8 cellular contexts compared by ENCODE assay signal in genomic region chr17:78865682-78866390, GRCh38. TPM values are rescaled to one million over a fixed set of nuclear protein-coding genes. Genes with fewer than 3 reads are reported as not detected.
DNase-seq lines count a peak whose midpoint lies in the region; ATAC-seq and TF ChIP-seq lines count a peak whose summit lies in the region.

No MANE protein-coding gene starts in this region.

- CTCF ChIA-PET in Panc1 (lab: Charles Lee), result interaction anchor here (0.5 to 2.3 kb wide), 15 partner anchors 12 to 1199 kb away, joined by 3 to 33 read pairs (median 3); no protein-coding TSS in a partner anchor

- H3K4me3 Mint-ChIP-seq in CD4-positive, CD25-positive, alpha-beta regulatory T cell, result no peak overlapping the region

- peaks cover 15% of the 10 kb centered on the region for H3K27me3 Mint-ChIP-seq in CD4-positive, CD25-positive, alpha-beta regulatory T cell

- intact Hi-C loops in Panc1 (cut with micrococcal nuclease; ENCODE audit: unreplicated experiment), result loop anchor here (2.0 kb wide), 1 partner anchor 105 kb away; no protein-coding TSS in a partner anchor

- DNase-seq in CD4-positive, CD25-positive, alpha-beta regulatory T cell, result peak; percentile 46 to 58 (median 55)
- DNase-seq in HUDEP-2 (lab: John Stamatoyannopoulos, UW; ENCODE audit: unreplicated experiment in 76 of 76) (peak in 58 of 76 experiments; percentile 3 to 71 (median 34)), Panc1 (ENCODE audit: low read depth, low spot score) (peak; percentile 71), fibroblast of the aortic adventitia (ENCODE audit: low read depth) (peak; percentile 83), nucleus accumbens (lab: John Stamatoyannopoulos, UW) (peak in 51 of 56 donors; percentile 12 to 91 (median 71)), superior temporal gyrus (ENCODE audit: extremely low spot score) (peak; percentile 96)
- peak; percentile 44 to 51 for DNase-seq in activated T-helper 1 cell treated with anti-CD3 and anti-CD28 coated beads, Interleukin-2, amount 50 U/mL, for 16 hours (ENCODE audit: low read depth in 1 of 2, low spot score in 1 of 2)

- no peaks in the 10 kb centered on the region for H3K4me1 ChIP-seq in CD4-positive, CD25-positive, alpha-beta regulatory T cell (ENCODE audit: control insufficient read depth, insufficient read depth, low read length, poor library complexity, severe bottlenecking)
- H3K4me1 ChIP-seq in Panc1 (ENCODE audit: control insufficient read depth, insufficient read depth, low read length), result peaks cover 13% of the 10 kb centered on the region

- H3K9me3 ChIP-seq in CD4-positive, CD25-positive, alpha-beta regulatory T cell (ENCODE audit: control insufficient read depth in 2 of 2, low read length in 2 of 2), result no peaks in the 10 kb centered on the region
- H3K9me3 ChIP-seq in Panc1 (ENCODE audit: control insufficient read depth, insufficient read depth, low read depth, low read length), result no peaks in the 10 kb centered on the region

- in situ Hi-C loops in Panc1 (cut with HindIII; ENCODE audit: low pct_unique_long_range_greater_than_20kb, low sequenced_read_pairs), result no loop called here

- H3K4me3 ChIP-seq in CD4-positive, CD25-positive, alpha-beta regulatory T cell (ENCODE audit: low read depth, low read length), result no peak overlapping the region
- H3K4me3 ChIP-seq in Panc1 (ENCODE audit: low read depth in 2 of 2, low read length in 2 of 2) (no peak overlapping the region; a peak in 1 of 4 replicates), fibroblast of the aortic adventitia (ENCODE audit: low read depth, low read length) (no peak overlapping the region)

- peak overlapping the region in 1 of 3 donors; percentile 7 for H3K27ac Mint-ChIP-seq in CD4-positive, CD25-positive, alpha-beta regulatory T cell

- H3K36me3 ChIP-seq in CD4-positive, CD25-positive, alpha-beta regulatory T cell (ENCODE audit: control insufficient read depth, insufficient read depth, low read length), result no peaks in the 10 kb centered on the region
- H3K36me3 ChIP-seq in Panc1 (ENCODE audit: control insufficient read depth, insufficient read depth, low read length), result no peaks in the 10 kb centered on the region

- H3K4me1 Mint-ChIP-seq in CD4-positive, CD25-positive, alpha-beta regulatory T cell, result peaks cover 0 to 5% (median 3%) of the 10 kb centered on the region in 4 donors

- TF ChIP-seq CTCF in Panc1 (IDR thresholded peaks at IDR 0.05), result peak; percentile 96
- peak; percentile 91 for TF ChIP-seq CTCF in fibroblast of the aortic adventitia (IDR thresholded peaks at IDR 0.05; ENCODE audit: insufficient read depth, low read length)

- POLR2A ChIA-PET in Panc1 (lab: Charles Lee), result interaction anchor here (0.7 kb wide), 1 partner anchor 11 kb away, joined by 6 read pairs; no protein-coding TSS in a partner anchor

- H3K36me3 Mint-ChIP-seq in CD4-positive, CD25-positive, alpha-beta regulatory T cell, result peaks cover 3% of the 10 kb centered on the region

- H3K9me3 Mint-ChIP-seq in CD4-positive, CD25-positive, alpha-beta regulatory T cell, result no peaks in the 10 kb centered on the region

- H3K27ac ChIP-seq in CD4-positive, CD25-positive, alpha-beta regulatory T cell (ENCODE audit: insufficient read depth, low read length, poor library complexity, severe bottlenecking), result no peak overlapping the region
- H3K27ac ChIP-seq in Panc1 (ENCODE audit: low read length), result no peak overlapping the region

- H3K27me3 ChIP-seq in CD4-positive, CD25-positive, alpha-beta regulatory T cell (ENCODE audit: control insufficient read depth, insufficient read depth, low read length), result no peaks in the 10 kb centered on the region
- H3K27me3 ChIP-seq in Panc1 (ENCODE audit: control insufficient read depth, insufficient read depth, low read length), result no peaks in the 10 kb centered on the region

- ATAC-seq in CD4-positive, CD25-positive, alpha-beta regulatory T cell (ENCODE audit: low read depth in 2 of 2), result peak in 1 of 2 donors; percentile 39
- ATAC-seq in Panc1 (peak; percentile 87), HG02642 (IDR thresholded peaks at IDR 0.05; ENCODE audit: poor library complexity, unreplicated experiment) (no peak)

- BruUV-seq in Panc1 (replicated peaks; lab: Mats Ljungman, UMichigan), result no TSS peak

RNA-seq across cellular contexts. Expression of gene USP36, which starts 25.2 kb away (rescaled TPM):
- 407 TPM for total RNA-seq in CD4-positive, CD25-positive, alpha-beta regulatory T cell
- 10 to 100 TPM; 19.6 to 22.2 (median 21.2) TPM for polyA plus RNA-seq in CD4-positive, CD25-positive, alpha-beta regulatory T cell
- total RNA-seq in Panc1 (2021; ENCODE audit: unreplicated experiment) (113 TPM), fibroblast of the aortic adventitia (ENCODE audit: low replicate concordance) (27.5 and 36.7 TPM in 2 replicates)
- 60.8 TPM for polyA plus RNA-seq in Panc1 (2012; ENCODE audit: insufficient read length)

RNA-seq across cellular contexts. Expression of gene CEP295NL, which starts 37.2 kb away (rescaled TPM):
- 1.6 TPM for total RNA-seq in CD4-positive, CD25-positive, alpha-beta regulatory T cell
- under 1 TPM in 2 of 4 donors, not detected in 2; 0.25 to 0.78 TPM for polyA plus RNA-seq in CD4-positive, CD25-positive, alpha-beta regulatory T cell
- total RNA-seq in Panc1 (2021; ENCODE audit: unreplicated experiment) (0.87 TPM), fibroblast of the aortic adventitia (ENCODE audit: low replicate concordance) (1.5 and 3.3 TPM in 2 replicates)
- polyA plus RNA-seq in Panc1 (2012; ENCODE audit: insufficient read length), result not detected

RNA-seq across cellular contexts. Expression of gene TIMP2, which starts 59.4 kb away (rescaled TPM):
- 6.5 TPM for total RNA-seq in CD4-positive, CD25-positive, alpha-beta regulatory T cell
- polyA plus RNA-seq in CD4-positive, CD25-positive, alpha-beta regulatory T cell, result under 1 TPM in 3 of 4 donors, not detected in 1; 0.29 to 0.46 (median 0.35) TPM
- 62.4 TPM for total RNA-seq in Panc1 (2021; ENCODE audit: unreplicated experiment)
- polyA plus RNA-seq in Panc1 (2012; ENCODE audit: insufficient read length), result 50.2 TPM
- 132 and 180 TPM in 2 replicates for total RNA-seq in fibroblast of the aortic adventitia (ENCODE audit: low replicate concordance)

Comparison
In these comparisons a context has a peak if more than half of its experiments do, and no peak if none do; other contexts are left out.
1. DNase-seq: peak in every context shown above with its lines; median percentile 96 in superior temporal gyrus; 83 in fibroblast of the aortic adventitia; 71 in Panc1; 71 in nucleus accumbens; 55 in CD4-positive, CD25-positive, alpha-beta regulatory T cell; 48 in activated T-helper 1 cell treated with anti-CD3 and anti-CD28 coated beads, Interleukin-2, amount 50 U/mL, for 16 hours; 34 in HUDEP-2.